13 cellular contexts compared by ENCODE assay signal in genomic region chr5:11385251-11385900, GRCh38.
DNase-seq lines count a peak whose midpoint lies in the region; ATAC-seq and TF ChIP-seq lines count a peak whose summit lies in the region.
"Had no signal": no experiment of that assay in that cellular context is flagged by ENCODE, and none has a peak within 500 bp of the region (broad histone marks: within the 10 kb centered on the region; RNA-seq: fewer than 3 reads in every experiment).

No MANE protein-coding gene starts in this region.

- peaks cover 10 to 19% (median 17%) of the 10 kb centered on the region in 4 donors for H3K4me1 ChIP-seq in stomach
- H3K4me1 ChIP-seq: gastrocnemius medialis, HAP-1 had no signal

- 3 to 6% (median 5%) methylated on average over 21 to 33 of the region's 33 CpGs for WGBS in stomach, 5 donors

- DNase-seq in NCI-H2081 (lab: John Stamatoyannopoulos, UW) (peak; percentile 56 to 84), NCI-H2081 treated with DMSO at 0.1 percent for 48 hours (lab: John Stamatoyannopoulos, UW) (no peak), kidney tubule cell (ENCODE audit: low spot score) (peak; percentile 9), stomach (no peak), SKM-1 (lab: John Stamatoyannopoulos, UW; ENCODE audit: unreplicated experiment) (no peak)
- peak; percentile 28 for DNase-seq in activated naive CD8-positive, alpha-beta T cell treated with anti-CD3 and anti-CD28 coated beads, Interleukin-2, amount 10 ng/mL, durations not matched to agents 7 days and 5 days
- DNase-seq: gastrocnemius medialis; NCI-H2107; small intestine; stimulated activated naive CD8-positive, alpha-beta T cell treated with anti-CD3 and anti-CD28 coated beads, Interleukin-15, amount 100 ng/mL, for 72 hours had no signal

- no peaks in the 10 kb centered on the region for H3K36me3 ChIP-seq in stomach
- H3K36me3 ChIP-seq: gastrocnemius medialis, HAP-1 had no signal

- peaks cover 2% of the 10 kb centered on the region for H3K4me1 Mint-ChIP-seq in activated naive CD8-positive, alpha-beta T cell treated with anti-CD3 and anti-CD28 coated beads, Interleukin-2, amount 10 ng/mL, durations not matched to agents 7 days and 5 days

- H3K4me3 ChIP-seq in stomach: peak overlapping the region; percentile 31 to 43 (median 38)
- H3K4me3 ChIP-seq: gastrocnemius medialis, HAP-1 had no signal

- H3K36me3 Mint-ChIP-seq in activated naive CD8-positive, alpha-beta T cell treated with anti-CD3 and anti-CD28 coated beads, Interleukin-2, amount 10 ng/mL, durations not matched to agents 7 days and 5 days: no peaks in the 10 kb centered on the region

- no peak overlapping the region for H3K4me3 Mint-ChIP-seq in activated naive CD8-positive, alpha-beta T cell treated with anti-CD3 and anti-CD28 coated beads, Interleukin-2, amount 10 ng/mL, durations not matched to agents 7 days and 5 days

- peaks cover 0 to 48% (median 16%) of the 10 kb centered on the region in 3 donors for H3K27me3 ChIP-seq in stomach

- no peak for TF ChIP-seq EP300 in stomach (IDR thresholded peaks at IDR 0.05)

- H3K27me3 Mint-ChIP-seq in activated naive CD8-positive, alpha-beta T cell treated with anti-CD3 and anti-CD28 coated beads, Interleukin-2, amount 10 ng/mL, durations not matched to agents 7 days and 5 days: peaks cover 36% of the 10 kb centered on the region

- no peaks in the 10 kb centered on the region for H3K9me3 Mint-ChIP-seq in activated naive CD8-positive, alpha-beta T cell treated with anti-CD3 and anti-CD28 coated beads, Interleukin-2, amount 10 ng/mL, durations not matched to agents 7 days and 5 days
- H3K9me3 Mint-ChIP-seq: stimulated activated naive CD8-positive, alpha-beta T cell treated with anti-CD3 and anti-CD28 coated beads, Interleukin-15, amount 100 ng/mL, for 72 hours had no signal

- no peak for ATAC-seq in activated naive CD8-positive, alpha-beta T cell treated with anti-CD3 and anti-CD28 coated beads, Interleukin-2, amount 10 ng/mL, durations not matched to agents 7 days and 5 days (ENCODE audit: low read depth)
- ATAC-seq in GM21526 (IDR thresholded peaks at IDR 0.05; ENCODE audit: low FRiP score, unreplicated experiment) (no peak), GM18520 (IDR thresholded peaks at IDR 0.05; ENCODE audit: unreplicated experiment) (no peak)
- ATAC-seq: gastrocnemius medialis had no signal

- H3K9me3 ChIP-seq in stomach: no peaks in the 10 kb centered on the region
- H3K9me3 ChIP-seq: gastrocnemius medialis, HAP-1 had no signal

- H3K27ac ChIP-seq in stomach: no peak overlapping the region
- H3K27ac ChIP-seq: gastrocnemius medialis had no signal

- POLR2A ChIA-PET in activated naive CD8-positive, alpha-beta T cell treated with anti-CD3 and anti-CD28 coated beads, Interleukin-2, amount 10 ng/mL, durations not matched to agents 7 days and 5 days (lab: Charles Lee): no interaction called here

- intact Hi-C loops in stomach (cut with DNase I; ENCODE audit: low total_unique reads): no loop called here

- no peak for TF ChIP-seq POLR2A in stomach (IDR thresholded peaks at IDR 0.05)

- H3K27ac Mint-ChIP-seq in activated naive CD8-positive, alpha-beta T cell treated with anti-CD3 and anti-CD28 coated beads, Interleukin-2, amount 10 ng/mL, durations not matched to agents 7 days and 5 days: no peak overlapping the region
- H3K27ac Mint-ChIP-seq: stimulated activated naive CD8-positive, alpha-beta T cell treated with anti-CD3 and anti-CD28 coated beads, Interleukin-15, amount 100 ng/mL, for 72 hours had no signal

- no peak for TF ChIP-seq CTCF in stomach (IDR thresholded peaks at IDR 0.05)

Comparison
In these comparisons a context has a peak if more than half of its experiments do, and no peak if none do; other contexts are left out.
1. DNase-seq: peak in NCI-H2081 (2 of 2), activated naive CD8-positive, alpha-beta T cell treated with anti-CD3 and anti-CD28 coated beads, Interleukin-2, amount 10 ng/mL, durations not matched to agents 7 days and 5 days (single experiment) and kidney tubule cell (single experiment); none in NCI-H2081 treated with DMSO at 0.1 percent for 48 hours (single experiment), stomach (single experiment) and SKM-1 (single experiment).